In the genomic region with DNA sequence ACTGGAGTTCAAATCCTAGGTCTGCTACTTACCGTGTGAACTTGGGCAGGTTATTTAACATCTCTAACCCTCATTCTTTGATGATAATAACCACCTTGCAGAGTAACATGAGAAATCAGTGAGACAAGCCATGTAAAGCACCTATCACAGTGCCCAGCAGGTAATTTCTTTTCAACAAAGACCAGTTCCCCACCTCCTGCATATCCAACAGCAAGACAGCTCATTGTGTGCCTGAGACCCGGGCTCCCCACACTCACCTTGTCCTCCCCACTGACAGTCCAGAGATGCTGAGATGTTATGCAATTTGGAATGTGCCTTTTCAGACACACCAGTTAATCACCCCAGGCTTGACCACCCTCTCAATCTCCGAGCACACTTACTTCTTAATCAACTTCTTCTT, we compare ENCODE assay signal across 32 cellular contexts.
"Had no signal": no experiment of that assay in that cellular context is flagged by ENCODE, and none has a peak within 500 bp of the region (broad histone marks: within the 10 kb centered on the region; RNA-seq: fewer than 3 reads in every experiment).

No MANE protein-coding gene starts in this region.

- ATAC-seq: activated CD4-positive, alpha-beta T cell treated with anti-CD3 and anti-CD28 coated beads for 36 hours; activated CD4-positive, CD25-positive, alpha-beta regulatory T cell treated with anti-CD3 and anti-CD28 coated beads, Interleukin-2, amount 50 U/mL, for 24 hours; activated CD8-positive, alpha-beta memory T cell treated with anti-CD3 and anti-CD28 coated beads, Interleukin-2, amount 10 ng/mL, durations not matched to agents 7 days and 5 days; activated CD8-positive, alpha-beta T cell treated with anti-CD3 and anti-CD28 coated beads, Interleukin-2, amount 10 ng/mL, durations not matched to agents 7 days and 5 days; activated naive CD4-positive, alpha-beta T cell treated with anti-CD3 and anti-CD28 coated beads, Interleukin-2, amount 50 U/mL, for 72 hours; body of pancreas had no signal

- H3K4me1 Mint-ChIP-seq: activated CD4-positive, alpha-beta memory T cell treated with anti-CD3 and anti-CD28 coated beads, Interleukin-2, amount 10 ng/mL, durations not matched to agents 7 days and 5 days; activated CD4-positive, alpha-beta T cell treated with anti-CD3 and anti-CD28 coated beads for 36 hours; activated CD4-positive, alpha-beta T cell treated with anti-CD3 and anti-CD28 coated beads, Interleukin-2, amount 10 ng/mL, durations not matched to agents 7 days and 5 days; activated CD8-positive, alpha-beta memory T cell treated with anti-CD3 and anti-CD28 coated beads, Interleukin-2, amount 10 ng/mL, durations not matched to agents 7 days and 5 days; activated naive CD8-positive, alpha-beta T cell treated with anti-CD3 and anti-CD28 coated beads for 36 hours had no signal

- H3K27me3 ChIP-seq: adrenal gland, body of pancreas, brain microvascular endothelial cell, breast epithelium had no signal

- H3K36me3 ChIP-seq: adrenal gland, brain microvascular endothelial cell, breast epithelium had no signal

- DNase-seq: activated CD4-positive, alpha-beta memory T cell treated with anti-CD3 and anti-CD28 coated beads, Interleukin-2, amount 10 ng/mL, durations not matched to agents 7 days and 5 days; activated CD4-positive, alpha-beta T cell treated with anti-CD3 and anti-CD28 coated beads for 1 hour; activated CD4-positive, alpha-beta T cell treated with anti-CD3 and anti-CD28 coated beads for 36 hours; activated CD4-positive, alpha-beta T cell treated with anti-CD3 and anti-CD28 coated beads, Interleukin-2, amount 10 ng/mL, durations not matched to agents 7 days and 5 days; activated CD4-positive, alpha-beta T cell treated with anti-CD3 and anti-CD28 coated beads, Interleukin-2, amount 50 U/mL, for 48 hours; activated CD4-positive, CD25-positive, alpha-beta regulatory T cell; activated CD8-positive, alpha-beta memory T cell treated with anti-CD3 and anti-CD28 coated beads for 24 hours; activated CD8-positive, alpha-beta memory T cell treated with anti-CD3 and anti-CD28 coated beads, Interleukin-2, amount 10 ng/mL, durations not matched to agents 7 days and 5 days; activated CD8-positive, alpha-beta memory T cell treated with anti-CD3 and anti-CD28 coated beads, Interleukin-2, amount 50 U/mL, for 48 hours; activated CD8-positive, alpha-beta T cell treated with anti-CD3 and anti-CD28 coated beads, Interleukin-2, amount 10 ng/mL, durations not matched to agents 7 days and 5 days; activated effector memory CD4-positive, alpha-beta T cell treated with Interleukin-2 at 50 U/mL for 16 hours; activated gamma-delta T cell; activated naive CD4-positive, alpha-beta T cell treated with anti-CD3 and anti-CD28 coated beads for 36 hours; activated naive CD4-positive, alpha-beta T cell treated with anti-CD3 and anti-CD28 coated beads, Interleukin-2, amount 50 U/mL, for 16 hours; activated naive CD8-positive, alpha-beta T cell treated with anti-CD3 and anti-CD28 coated beads for 36 hours; activated T-cell treated with anti-CD3 and anti-CD28 coated beads, Interleukin-2, amount 50 U/mL, for 24 hours; activated T-cell treated with anti-CD3 and anti-CD28 coated beads, Interleukin-2, amount 50 U/mL, for 48 hours; adrenal gland; amniotic stem cell; aorta; body of pancreas; brain microvascular endothelial cell; central memory CD4-positive, alpha-beta T cell; T-helper 1 cell; T-helper 2 cell; T-helper 9 cell had no signal

- H3K4me3 ChIP-seq: adrenal gland, body of pancreas, breast epithelium had no signal

- H3K36me3 Mint-ChIP-seq: activated CD8-positive, alpha-beta memory T cell treated with anti-CD3 and anti-CD28 coated beads, Interleukin-2, amount 10 ng/mL, durations not matched to agents 7 days and 5 days; activated naive CD4-positive, alpha-beta T cell treated with anti-CD3 and anti-CD28 coated beads, Interleukin-2, amount 50 U/mL, for 72 hours; activated naive CD8-positive, alpha-beta T cell treated with anti-CD3 and anti-CD28 coated beads for 36 hours had no signal

- H3K27me3 Mint-ChIP-seq: activated CD4-positive, alpha-beta memory T cell treated with anti-CD3 and anti-CD28 coated beads, Interleukin-2, amount 10 ng/mL, durations not matched to agents 7 days and 5 days; activated CD4-positive, alpha-beta T cell treated with anti-CD3 and anti-CD28 coated beads, Interleukin-2, amount 10 ng/mL, durations not matched to agents 7 days and 5 days; activated CD8-positive, alpha-beta memory T cell treated with anti-CD3 and anti-CD28 coated beads, Interleukin-2, amount 10 ng/mL, durations not matched to agents 7 days and 5 days had no signal

- H3K4me3 Mint-ChIP-seq: activated CD4-positive, alpha-beta memory T cell treated with anti-CD3 and anti-CD28 coated beads, Interleukin-2, amount 10 ng/mL, durations not matched to agents 7 days and 5 days; activated CD4-positive, alpha-beta T cell treated with anti-CD3 and anti-CD28 coated beads for 36 hours; activated CD4-positive, alpha-beta T cell treated with anti-CD3 and anti-CD28 coated beads, Interleukin-2, amount 10 ng/mL, durations not matched to agents 7 days and 5 days; activated CD8-positive, alpha-beta memory T cell treated with anti-CD3 and anti-CD28 coated beads, Interleukin-2, amount 10 ng/mL, durations not matched to agents 7 days and 5 days; activated CD8-positive, alpha-beta T cell treated with anti-CD3 and anti-CD28 coated beads, Interleukin-2, amount 10 ng/mL, durations not matched to agents 7 days and 5 days; activated naive CD4-positive, alpha-beta T cell treated with anti-CD3 and anti-CD28 coated beads for 36 hours; activated naive CD8-positive, alpha-beta T cell treated with anti-CD3 and anti-CD28 coated beads for 36 hours; activated T-cell treated with anti-CD3 and anti-CD28 coated beads, Interleukin-2, amount 50 U/mL, for 24 hours; T-helper 1 cell treated with Interleukin-12 subunit alpha and Interleukin-12 subunit beta and Interleukin-4 antibody, amounts not matched to agents 30 μg/mL and 1 μg/mL, for 36 hours; T-helper 2 cell treated with Interferon-gamma antibody and Interleukin-4, amounts not matched to agents 5 μg/mL and 100 μg/mL, for 36 hours had no signal

- H3K9me3 Mint-ChIP-seq: activated CD4-positive, alpha-beta memory T cell treated with anti-CD3 and anti-CD28 coated beads, Interleukin-2, amount 10 ng/mL, durations not matched to agents 7 days and 5 days; activated CD4-positive, alpha-beta T cell treated with anti-CD3 and anti-CD28 coated beads, Interleukin-2, amount 10 ng/mL, durations not matched to agents 7 days and 5 days; activated naive CD4-positive, alpha-beta T cell treated with anti-CD3 and anti-CD28 coated beads for 36 hours; activated naive CD8-positive, alpha-beta T cell treated with anti-CD3 and anti-CD28 coated beads for 36 hours; activated T-cell treated with anti-CD3 and anti-CD28 coated beads, Interleukin-2, amount 50 U/mL, for 24 hours; activated T-helper 2 cell treated with anti-CD3 and anti-CD28 coated beads, Interferon-gamma antibody, Interleukin-2, Interleukin-4, amounts not matched to agents 10 μg/mL and 5 μg/mL and 100 μg/mL, durations not matched to agents 14 hours and 24 hours and 36 hours; T-helper 1 cell treated with Interleukin-12 subunit alpha and Interleukin-12 subunit beta and Interleukin-4 antibody, amounts not matched to agents 30 μg/mL and 1 μg/mL, for 36 hours; T-helper 2 cell treated with Interferon-gamma antibody and Interleukin-4, amounts not matched to agents 5 μg/mL and 100 μg/mL, for 36 hours had no signal

- H3K27ac Mint-ChIP-seq: activated CD4-positive, alpha-beta memory T cell treated with anti-CD3 and anti-CD28 coated beads, Interleukin-2, amount 10 ng/mL, durations not matched to agents 7 days and 5 days; activated CD4-positive, alpha-beta T cell treated with anti-CD3 and anti-CD28 coated beads for 36 hours; activated CD4-positive, alpha-beta T cell treated with anti-CD3 and anti-CD28 coated beads, Interleukin-2, amount 10 ng/mL, durations not matched to agents 7 days and 5 days; activated CD8-positive, alpha-beta memory T cell treated with anti-CD3 and anti-CD28 coated beads, Interleukin-2, amount 10 ng/mL, durations not matched to agents 7 days and 5 days; activated CD8-positive, alpha-beta T cell treated with anti-CD3 and anti-CD28 coated beads, Interleukin-2, amount 10 ng/mL, durations not matched to agents 7 days and 5 days; activated naive CD4-positive, alpha-beta T cell treated with anti-CD3 and anti-CD28 coated beads for 36 hours; activated naive CD4-positive, alpha-beta T cell treated with anti-CD3 and anti-CD28 coated beads, Interleukin-2, amount 50 U/mL, for 72 hours; activated naive CD8-positive, alpha-beta T cell treated with anti-CD3 and anti-CD28 coated beads for 36 hours; activated T-cell treated with anti-CD3 and anti-CD28 coated beads, Interleukin-2, amount 50 U/mL, for 24 hours; activated T-helper 2 cell treated with anti-CD3 and anti-CD28 coated beads, Interferon-gamma antibody, Interleukin-2, Interleukin-4, amounts not matched to agents 10 μg/mL and 5 μg/mL and 100 μg/mL, durations not matched to agents 14 hours and 24 hours and 36 hours; T-helper 1 cell treated with Interleukin-12 subunit alpha and Interleukin-12 subunit beta and Interleukin-4 antibody, amounts not matched to agents 30 μg/mL and 1 μg/mL, for 36 hours; T-helper 2 cell treated with Interferon-gamma antibody and Interleukin-4, amounts not matched to agents 5 μg/mL and 100 μg/mL, for 36 hours had no signal
